12 cellular contexts compared by ENCODE assay signal in the genomic region with DNA sequence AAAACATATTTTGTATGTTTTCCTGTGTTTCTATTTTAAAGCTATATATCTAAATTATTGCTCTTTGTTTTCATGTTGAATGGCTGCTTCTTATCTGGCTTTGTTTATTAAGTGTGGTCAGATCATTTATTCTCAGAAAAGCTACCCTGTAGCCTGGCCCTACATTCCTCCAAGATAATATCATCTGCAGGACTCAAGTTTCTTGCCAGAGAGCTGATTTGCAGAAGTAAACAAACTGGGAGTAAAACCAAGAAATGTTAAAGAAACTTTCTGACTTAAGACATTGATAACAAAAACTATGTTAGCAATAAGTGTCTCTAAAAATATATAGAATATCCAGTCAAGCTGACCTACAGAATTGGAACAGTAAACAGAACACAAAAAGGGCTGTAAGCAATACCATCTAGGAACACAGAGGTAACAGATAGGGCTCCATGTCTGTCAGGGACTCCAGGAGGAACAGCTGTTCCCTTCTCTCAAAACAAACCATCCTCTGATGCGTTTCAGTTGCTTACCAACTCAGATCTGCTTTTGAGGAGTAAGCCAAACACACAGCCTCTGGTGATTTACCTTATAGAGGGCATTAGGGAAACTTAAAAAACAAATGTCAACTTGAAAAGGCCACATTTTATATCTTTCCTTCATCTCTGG. TPM values are rescaled to one million over a fixed set of nuclear protein-coding genes. Genes with fewer than 3 reads are reported as not detected.
DNase-seq lines count a peak whose midpoint lies in the region; ATAC-seq and TF ChIP-seq lines count a peak whose summit lies in the region.
"Had no signal": no experiment of that assay in that cellular context is flagged by ENCODE, and none has a peak within 500 bp of the region (broad histone marks: within the 10 kb centered on the region; RNA-seq: fewer than 3 reads in every experiment).

No MANE protein-coding gene starts in this region.

- no peaks in the 10 kb centered on the region for H3K27me3 ChIP-seq in CD8-positive, alpha-beta T cell (ENCODE audit: insufficient read depth, low read length)
- H3K27me3 ChIP-seq in ascending aorta: no peaks in the 10 kb centered on the region

- intact Hi-C loops in CD8-positive, alpha-beta T cell (cut with DNase I, micrococcal nuclease): loop anchor here in 1 of 2 experiments (2.0 kb wide), 1 partner anchor 14 kb away; no protein-coding TSS in a partner anchor
- intact Hi-C loops in ascending aorta (cut with DNase I): no loop called here

- H3K36me3 ChIP-seq in CD8-positive, alpha-beta T cell (ENCODE audit: insufficient read depth, low read length): no peaks in the 10 kb centered on the region
- H3K36me3 ChIP-seq in ascending aorta: no peaks in the 10 kb centered on the region
- H3K36me3 ChIP-seq: HAP-1 had no signal

- H3K4me3 ChIP-seq in CD8-positive, alpha-beta T cell (ENCODE audit: low read depth, low read length): no peak overlapping the region
- no peak overlapping the region for H3K4me3 ChIP-seq in ascending aorta
- H3K4me3 ChIP-seq: HAP-1 had no signal

- no peaks in the 10 kb centered on the region for H3K27me3 Mint-ChIP-seq in CD8-positive, alpha-beta T cell (ENCODE audit: low read depth)
- H3K27me3 Mint-ChIP-seq in chondrocyte (ENCODE audit: low read depth): no peaks in the 10 kb centered on the region

- no peak for TF ChIP-seq CTCF in CD8-positive, alpha-beta T cell (IDR thresholded peaks at IDR 0.05)
- TF ChIP-seq CTCF in chondrocyte (IDR thresholded peaks at IDR 0.05) (no peak), ascending aorta (IDR thresholded peaks at IDR 0.05) (no peak)

- H3K36me3 Mint-ChIP-seq in CD8-positive, alpha-beta T cell: peaks cover 18% of the 10 kb centered on the region
- H3K36me3 Mint-ChIP-seq in chondrocyte (ENCODE audit: low read depth): no peaks in the 10 kb centered on the region

- peak overlapping the region; percentile 52 for H3K27ac Mint-ChIP-seq in CD8-positive, alpha-beta T cell
- H3K27ac Mint-ChIP-seq in chondrocyte (ENCODE audit: unreplicated experiment): peak overlapping the region; percentile 43

- peaks cover 87% of the 10 kb centered on the region for H3K4me1 Mint-ChIP-seq in CD8-positive, alpha-beta T cell (ENCODE audit: low read depth)
- H3K4me1 Mint-ChIP-seq in chondrocyte (ENCODE audit: low read depth): peaks cover 17% of the 10 kb centered on the region

- DNase-seq in CD8-positive, alpha-beta T cell: no peak
- DNase-seq in NCI-H1694 treated with DMSO at 0.1 percent for 48 hours (lab: John Stamatoyannopoulos, UW) (peak; percentile 22), chondrocyte (ENCODE audit: low spot score) (no peak), non-pigmented ciliary epithelial cell (ENCODE audit: low read depth) (peak; percentile 65), NCI-H2107 treated with DMSO at 0.1 percent for 48 hours (lab: John Stamatoyannopoulos, UW; ENCODE audit: unreplicated experiment) (no peak), HEK293T (ENCODE audit: extremely low spot score) (no peak), ascending aorta (ENCODE audit: low spot score in 2 of 2) (no peak)
- DNase-seq: activated CD4-positive, alpha-beta T cell treated with anti-CD3 and anti-CD28 coated beads, Interleukin-2, amount 50 U/mL, for 4 hours; DND-41; NCI-H187 had no signal

- peaks cover 50% of the 10 kb centered on the region for H3K4me1 ChIP-seq in CD8-positive, alpha-beta T cell (ENCODE audit: insufficient read depth, low read length)
- H3K4me1 ChIP-seq in ascending aorta: no peaks in the 10 kb centered on the region
- H3K4me1 ChIP-seq: HAP-1 had no signal

- CTCF ChIA-PET in CD8-positive, alpha-beta T cell (lab: Charles Lee): no interaction called here
- CTCF ChIA-PET in HEK293T (lab: Yijun Ruan, JAX): interaction anchor here (1.1 kb wide), 1 partner anchor 11 kb away, joined by 3 read pairs; no protein-coding TSS in a partner anchor

- no peak overlapping the region for H3K27ac ChIP-seq in CD8-positive, alpha-beta T cell (ENCODE audit: low read depth, low read length)
- H3K27ac ChIP-seq in ascending aorta: no peak overlapping the region

- ATAC-seq in CD8-positive, alpha-beta T cell: no peak
- no peak for ATAC-seq in HG02678 (IDR thresholded peaks at IDR 0.05; ENCODE audit: unreplicated experiment)

- H3K9me3 ChIP-seq in CD8-positive, alpha-beta T cell (ENCODE audit: low read length): no peaks in the 10 kb centered on the region
- no peaks in the 10 kb centered on the region for H3K9me3 ChIP-seq in ascending aorta
- H3K9me3 ChIP-seq: HAP-1 had no signal

- H3K4me3 Mint-ChIP-seq in CD8-positive, alpha-beta T cell: no peak overlapping the region
- H3K4me3 Mint-ChIP-seq in chondrocyte (ENCODE audit: unreplicated experiment): no peak overlapping the region

- POLR2A ChIA-PET in CD8-positive, alpha-beta T cell (lab: Charles Lee): interaction anchor here (1.4 kb wide), 1 partner anchor 18 kb away, joined by 5 read pairs; the partner anchor contains the start of gene CEP85L
- POLR2A ChIA-PET in HEK293T (lab: Yijun Ruan, JAX): no interaction called here

- no peaks in the 10 kb centered on the region for H3K9me3 Mint-ChIP-seq in CD8-positive, alpha-beta T cell
- no peaks in the 10 kb centered on the region for H3K9me3 Mint-ChIP-seq in chondrocyte (ENCODE audit: low read depth)

TF ChIP-seq in HEK293T, 16 proteins besides CTCF, POLR2A, EP300 and RAD21:
- TF ChIP-seq FOXM1 (IDR thresholded peaks at IDR 0.05; ENCODE audit: borderline replicate concordance) (no peak), TARDBP (IDR thresholded peaks at IDR 0.05) (no peak), SP1 (IDR thresholded peaks at IDR 0.05) (no peak), L3MBTL2 (conservative IDR thresholded peaks at IDR 0.05) (no peak), LEF1 (IDR thresholded peaks at IDR 0.05; ENCODE audit: borderline replicate concordance) (no peak), BHLHE40 (IDR thresholded peaks at IDR 0.05; ENCODE audit: borderline replicate concordance) (no peak), CTBP1 (IDR thresholded peaks at IDR 0.05; ENCODE audit: borderline replicate concordance) (no peak), FOXK2 (IDR thresholded peaks at IDR 0.05) (no peak), ZNF384 (IDR thresholded peaks at IDR 0.05) (no peak), HDGF (IDR thresholded peaks at IDR 0.05; ENCODE audit: borderline replicate concordance) (no peak)

RNA-seq across cellular contexts. Expression of gene CEP85L, which starts 17.5 kb away (rescaled TPM):
- total RNA-seq in CD8-positive, alpha-beta T cell: 10 to 100 TPM; 86.2 to 89.0 TPM
- total RNA-seq in chondrocyte (9.6 to 11.1 TPM (median 10.4 TPM) in 3 replicates), ascending aorta (15.0 TPM)

Comparison
In these comparisons a context has a peak if more than half of its experiments do, and no peak if none do; other contexts are left out.
1. DNase-seq: peak in NCI-H1694 treated with DMSO at 0.1 percent for 48 hours (single experiment) and non-pigmented ciliary epithelial cell (single experiment); none in CD8-positive, alpha-beta T cell (0 of 7), chondrocyte (single experiment), NCI-H2107 treated with DMSO at 0.1 percent for 48 hours (single experiment), HEK293T (single experiment) and ascending aorta (0 of 2).